In genomic region chr17:62900096-62900495, GRCh38 we compare ENCODE assay signal across 28 cellular contexts.
"Had no signal": no experiment of that assay in that cellular context is flagged by ENCODE, and none has a peak within 500 bp of the region (broad histone marks: within the 10 kb centered on the region; RNA-seq: fewer than 3 reads in every experiment).

No MANE protein-coding gene starts in this region.

- H3K27ac ChIP-seq: stomach, suprapubic skin, testis, thoracic aorta, thyroid gland, tibial artery, tibial nerve, transverse colon, upper lobe of left lung, upper lobe of right lung, uterus, vagina had no signal

- H3K4me1 ChIP-seq: thyroid gland, transverse colon, upper lobe of right lung had no signal

- H3K4me3 Mint-ChIP-seq: stimulated activated effector memory CD8-positive, alpha-beta T cell treated with anti-CD3 and anti-CD28 coated beads, Interleukin-12 subunit alpha, Interleukin-12 subunit beta, amount 100 ng/mL, for 72 hours; stimulated activated memory B cell treated with anti-CD40 and anti-IgM and Interleukin-4, amounts not matched to agents 10 μg/mL and 1 μg/mL and 100 μg/mL, for 72 hours; stimulated activated naive B cell treated with anti-CD40 and anti-IgM and Interleukin-4, amounts not matched to agents 10 μg/mL and 1 μg/mL and 100 μg/mL, for 72 hours; stimulated activated naive CD8-positive, alpha-beta T cell treated with anti-CD3 and anti-CD28 coated beads, Interleukin-15, amount 100 ng/mL, for 72 hours; stimulated activated naive CD8-positive, alpha-beta T cell treated with anti-CD3 and anti-CD28 coated beads, Interleukin-15, Interleukin-2, amounts not matched to agents 100 ng/mL and 50 ng/mL, for 24 hours; type B pancreatic cell had no signal

- H3K27me3 Mint-ChIP-seq: stimulated activated naive CD8-positive, alpha-beta T cell treated with anti-CD3 and anti-CD28 coated beads, Interleukin-15, amount 100 ng/mL, for 72 hours; type B pancreatic cell had no signal

- FAIRE-seq: urothelium cell line had no signal

- H3K36me3 ChIP-seq: stomach, suprapubic skin, thoracic aorta, thyroid gland, tibial artery, tibial nerve, transverse colon, upper lobe of left lung, upper lobe of right lung, uterus, vagina had no signal

- H3K27ac Mint-ChIP-seq: stimulated activated effector memory CD8-positive, alpha-beta T cell treated with anti-CD3 and anti-CD28 coated beads, Interleukin-12 subunit alpha, Interleukin-12 subunit beta, amount 100 ng/mL, for 72 hours; stimulated activated memory B cell treated with anti-CD40 and anti-IgM and Interleukin-4, amounts not matched to agents 10 μg/mL and 1 μg/mL and 100 μg/mL, for 72 hours; stimulated activated naive B cell treated with anti-CD40 and anti-IgM and Interleukin-4, amounts not matched to agents 10 μg/mL and 1 μg/mL and 100 μg/mL, for 72 hours; stimulated activated naive CD8-positive, alpha-beta T cell treated with anti-CD3 and anti-CD28 coated beads, Interleukin-15, amount 100 ng/mL, for 72 hours; stimulated activated naive CD8-positive, alpha-beta T cell treated with anti-CD3 and anti-CD28 coated beads, Interleukin-15, Interleukin-2, amounts not matched to agents 100 ng/mL and 50 ng/mL, for 24 hours; type B pancreatic cell had no signal

- H3K4me3 ChIP-seq: stomach, suprapubic skin, testis, thoracic aorta, thyroid gland, tibial artery, tibial nerve, transverse colon, upper lobe of left lung, upper lobe of right lung, uterus, vagina had no signal

- DNase-seq: stimulated activated CD4-positive, alpha-beta T cell treated with anti-CD3 and anti-CD28 coated beads, Interleukin-2, amount 100 ng/mL, for 48 hours; stimulated activated CD4-positive, alpha-beta T cell treated with anti-CD3 and anti-CD28 coated beads, Interleukin-4, amount 100 ng/mL, for 1 hour; stimulated activated CD4-positive, alpha-beta T cell treated with anti-CD3 and anti-CD28 coated beads, Interleukin-4, amount 100 ng/mL, for 24 hours; stimulated activated CD4-positive, alpha-beta T cell treated with anti-CD3 and anti-CD28 coated beads, Interleukin-4, amount 100 ng/mL, for 4 hours; stimulated activated CD8-positive, alpha-beta memory T cell treated with anti-CD3 and anti-CD28 coated beads, Interleukin-4, amount 100 ng/mL, for 48 hours; stimulated activated naive B cell treated with anti-CD40 and anti-IgM and Interleukin-4, amounts not matched to agents 10 μg/mL and 1 μg/mL and 100 μg/mL, for 72 hours; stimulated activated naive CD4-positive, alpha-beta T cell; stimulated activated naive CD4-positive, alpha-beta T cell treated with Interleukin-2 at 50 U/mL for 16 hours; stimulated activated naive CD8-positive, alpha-beta T cell treated with anti-CD3 and anti-CD28 coated beads, Interleukin-15, amount 100 ng/mL, for 72 hours; stimulated activated naive CD8-positive, alpha-beta T cell treated with anti-CD3 and anti-CD28 coated beads, Interleukin-15, Interleukin-2, amounts not matched to agents 100 U/mL and 50 U/mL, for 24 hours; stomach; substantia nigra; testis; thyroid gland; transverse colon; uterus had no signal

- H3K27me3 ChIP-seq: stomach, suprapubic skin, testis, thyroid gland, tibial artery, tibial nerve, transverse colon, upper lobe of left lung, upper lobe of right lung, uterus, vagina had no signal

- H3K4me1 Mint-ChIP-seq: stimulated activated memory B cell treated with anti-CD40 and anti-IgM and Interleukin-4, amounts not matched to agents 10 μg/mL and 1 μg/mL and 100 μg/mL, for 72 hours; stimulated activated naive B cell treated with anti-CD40 and anti-IgM and Interleukin-4, amounts not matched to agents 10 μg/mL and 1 μg/mL and 100 μg/mL, for 72 hours; stimulated activated naive CD8-positive, alpha-beta T cell treated with anti-CD3 and anti-CD28 coated beads, Interleukin-15, amount 100 ng/mL, for 72 hours had no signal

- ATAC-seq: stimulated activated effector memory CD8-positive, alpha-beta T cell treated with anti-CD3 and anti-CD28 coated beads, Interleukin-12 subunit alpha, Interleukin-12 subunit beta, amount 100 ng/mL, for 72 hours; stimulated activated memory B cell treated with anti-CD40 and anti-IgM and Interleukin-4, amounts not matched to agents 10 μg/mL and 1 μg/mL and 100 μg/mL, for 72 hours; stimulated activated naive B cell treated with anti-CD40 and anti-IgM and Interleukin-4, amounts not matched to agents 10 μg/mL and 1 μg/mL and 100 μg/mL, for 72 hours; stimulated activated naive CD8-positive, alpha-beta T cell treated with anti-CD3 and anti-CD28 coated beads, Interleukin-15, amount 100 ng/mL, for 72 hours; stimulated activated naive CD8-positive, alpha-beta T cell treated with anti-CD3 and anti-CD28 coated beads, Interleukin-15, Interleukin-2, amounts not matched to agents 100 U/mL and 50 U/mL, for 24 hours had no signal

- H3K9me3 ChIP-seq: stomach, suprapubic skin, testis, thoracic aorta, thyroid gland, tibial artery, tibial nerve, transverse colon, upper lobe of left lung, upper lobe of right lung, uterus, vagina had no signal

- H3K9me3 Mint-ChIP-seq: stimulated activated effector memory CD8-positive, alpha-beta T cell treated with anti-CD3 and anti-CD28 coated beads, Interleukin-12 subunit alpha, Interleukin-12 subunit beta, amount 100 ng/mL, for 72 hours; stimulated activated memory B cell treated with anti-CD40 and anti-IgM and Interleukin-4, amounts not matched to agents 10 μg/mL and 1 μg/mL and 100 μg/mL, for 72 hours; stimulated activated naive B cell treated with anti-CD40 and anti-IgM and Interleukin-4, amounts not matched to agents 10 μg/mL and 1 μg/mL and 100 μg/mL, for 72 hours; stimulated activated naive CD8-positive, alpha-beta T cell treated with anti-CD3 and anti-CD28 coated beads, Interleukin-15, amount 100 ng/mL, for 72 hours; stimulated activated naive CD8-positive, alpha-beta T cell treated with anti-CD3 and anti-CD28 coated beads, Interleukin-15, Interleukin-2, amounts not matched to agents 100 ng/mL and 50 ng/mL, for 24 hours; type B pancreatic cell had no signal

- H3K36me3 Mint-ChIP-seq: stimulated activated effector memory CD8-positive, alpha-beta T cell treated with anti-CD3 and anti-CD28 coated beads, Interleukin-12 subunit alpha, Interleukin-12 subunit beta, amount 100 ng/mL, for 72 hours; stimulated activated memory B cell treated with anti-CD40 and anti-IgM and Interleukin-4, amounts not matched to agents 10 μg/mL and 1 μg/mL and 100 μg/mL, for 72 hours; stimulated activated naive B cell treated with anti-CD40 and anti-IgM and Interleukin-4, amounts not matched to agents 10 μg/mL and 1 μg/mL and 100 μg/mL, for 72 hours; type B pancreatic cell had no signal
